Comparison of ENCODE assay signal across 1 cellular context in the genomic region with DNA sequence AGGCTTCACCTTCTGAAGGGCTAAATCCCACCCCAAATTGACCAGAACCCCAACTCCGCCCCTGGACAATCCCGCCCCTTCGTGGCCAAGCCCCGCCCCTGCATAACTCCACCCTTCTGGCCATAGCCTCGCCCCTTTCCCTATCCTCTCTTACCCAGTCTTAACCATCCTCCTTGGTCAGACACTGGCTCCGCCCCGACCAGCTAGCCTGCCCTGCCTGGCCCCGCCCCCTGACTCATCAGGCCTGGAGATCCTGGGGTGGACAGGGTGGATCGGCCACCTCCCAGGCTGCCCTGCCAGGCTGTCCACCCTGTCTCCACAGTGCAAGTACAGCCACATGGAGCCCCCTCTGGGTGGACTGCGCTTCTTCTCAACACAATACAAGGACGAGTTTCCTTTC.
TF ChIP-seq lines count a peak whose summit lies in the region.

No MANE protein-coding gene starts in this region.

TF ChIP-seq in HEK293, 187 proteins besides CTCF, POLR2A, EP300 and RAD21 (continued from another document):
- no peak for TF ChIP-seq ZNF138 (tag by site-specific recombination; IDR thresholded peaks at IDR 0.05; ENCODE audit: borderline replicate concordance)
- TF ChIP-seq GLIS1 (tag by site-specific recombination; IDR thresholded peaks at IDR 0.05): 0 out of 2 replicates have a peak, but pooled peaks have one; percentile 23
- TF ChIP-seq ZNF549 (tag by site-specific recombination; IDR thresholded peaks at IDR 0.05): no peak
- 0 out of 2 replicates have a peak, but pooled peaks have one; percentile 14 for TF ChIP-seq ZIC2 (tag by site-specific recombination; IDR thresholded peaks at IDR 0.05)
